11 cellular contexts compared by ENCODE assay signal in the genomic region with DNA sequence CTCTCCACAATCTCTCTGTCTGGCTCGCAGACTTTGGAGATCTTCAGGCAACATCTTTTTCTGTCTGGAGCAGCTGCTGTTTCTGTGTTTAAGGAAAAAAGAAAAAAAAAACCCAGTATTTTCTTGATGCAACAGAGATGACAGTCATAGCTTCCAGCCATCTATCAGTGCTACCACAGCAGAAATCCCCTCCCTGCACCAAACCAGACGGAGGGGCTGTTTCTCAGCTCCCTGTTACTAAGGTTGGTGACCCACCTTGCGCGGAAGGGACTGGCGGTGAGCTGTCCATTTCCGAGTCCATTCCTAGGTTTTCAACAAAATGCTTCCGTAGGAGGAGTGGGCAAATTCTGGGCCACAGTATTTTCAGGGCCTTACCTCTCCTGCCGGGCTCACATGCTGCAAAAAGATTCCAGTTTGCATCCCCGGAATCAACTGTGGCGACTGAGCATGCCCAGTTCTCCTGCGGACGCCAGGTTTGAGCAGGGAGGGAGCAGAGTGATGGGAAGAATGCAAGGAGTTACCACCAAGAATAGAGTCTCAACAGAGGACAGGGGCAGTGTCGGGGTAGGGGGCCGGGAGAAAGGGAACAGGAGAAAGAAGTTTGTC. TPM values are rescaled to one million over a fixed set of nuclear protein-coding genes. Genes with fewer than 3 reads are reported as not detected.
DNase-seq lines count a peak whose midpoint lies in the region; ATAC-seq and TF ChIP-seq lines count a peak whose summit lies in the region.
"Had no signal": no experiment of that assay in that cellular context is flagged by ENCODE, and none has a peak within 500 bp of the region (broad histone marks: within the 10 kb centered on the region; RNA-seq: fewer than 3 reads in every experiment).

No MANE protein-coding gene starts in this region.

- H2BK5ac ChIP-seq in mesenchymal stem cell (ENCODE audit: low read depth, low read length, poor library complexity, severe bottlenecking), result no peak overlapping the region

- no peak for TF ChIP-seq POLR2A in gastrocnemius medialis (IDR thresholded peaks at IDR 0.05)

- H3K18ac ChIP-seq in mesenchymal stem cell (ENCODE audit: low read depth in 1 of 2, low read length in 2 of 2), result no peak overlapping the region

- H3K4me3 ChIP-seq in ACC112 (ENCODE audit: low read depth, low read length) (peak overlapping the region; percentile 64), astrocyte of the spinal cord (ENCODE audit: low read depth, low read length) (peak overlapping the region; percentile 22), mesenchymal stem cell (ENCODE audit: insufficient read depth in 1 of 2, low read depth in 1 of 2, low read length in 2 of 2) (peak overlapping the region in 1 of 2 experiments; percentile 66), gastrocnemius medialis (no peak overlapping the region)

- no peak overlapping the region for H2AFZ ChIP-seq in ACC112 (ENCODE audit: low read length, unreplicated experiment)
- H2AFZ ChIP-seq in mesenchymal stem cell (ENCODE audit: low read depth, low read length), result no peak overlapping the region

- H3K14ac ChIP-seq in mesenchymal stem cell (ENCODE audit: low read length in 2 of 2), result no peak overlapping the region

- H3K79me2 ChIP-seq in ACC112 (ENCODE audit: control insufficient read depth, insufficient read depth, low read length, unreplicated experiment), result no peaks in the 10 kb centered on the region

- H3K27me3 ChIP-seq in ACC112 (ENCODE audit: insufficient read depth, low read length) (peaks cover 24% of the 10 kb centered on the region; the same call in 1 of the 2 replicates), mesenchymal stem cell (ENCODE audit: control insufficient read depth in 1 of 2, insufficient read depth in 1 of 2, low read length in 2 of 2) (peaks cover 24 to 31% of the 10 kb centered on the region in 2 experiments), gastrocnemius medialis (peaks cover 0 to 11% (median 10%) of the 10 kb centered on the region in 3 donors)

- 12% methylated on average over 13 of the region's 14 CpGs for WGBS in mesenchymal stem cell

- peak overlapping the region; percentile 54 for H3K4me2 ChIP-seq in mesenchymal stem cell (ENCODE audit: low read length, poor library complexity, severe bottlenecking)

- TF ChIP-seq CTCF in astrocyte of the spinal cord (IDR thresholded peaks at IDR 0.05; ENCODE audit: low read depth, low read length), result no peak
- TF ChIP-seq CTCF in gastrocnemius medialis (IDR thresholded peaks at IDR 0.05 in 4 of 5, conservative IDR thresholded peaks at IDR 0.05 in 1 of 5), result no peak

- H3K23ac ChIP-seq in mesenchymal stem cell (ENCODE audit: low read length in 2 of 2), result no peak overlapping the region

- in situ Hi-C loops in astrocyte of the spinal cord (cut with HindIII; ENCODE audit: low sequenced_read_pairs), result no loop called here
- in situ Hi-C loops in gastrocnemius medialis (cut with MboI; ENCODE audit: low sequenced_read_pairs in 4 of 4), result no loop called here

- no peak overlapping the region for H2BK15ac ChIP-seq in mesenchymal stem cell (ENCODE audit: low read depth, poor library complexity, severe bottlenecking)

- H3K79me1 ChIP-seq in mesenchymal stem cell (replicated peaks; ENCODE audit: low read length, poor library complexity, severe bottlenecking), result no peaks in the 10 kb centered on the region

- no peak overlapping the region for H2BK120ac ChIP-seq in mesenchymal stem cell (ENCODE audit: low read depth, low read length)

- no peak overlapping the region for H4K91ac ChIP-seq in mesenchymal stem cell (ENCODE audit: low read length)

- no peak for ATAC-seq in HG02623 (IDR thresholded peaks at IDR 0.05; ENCODE audit: unreplicated experiment)
- ATAC-seq in GM18868 (IDR thresholded peaks at IDR 0.05; ENCODE audit: unreplicated experiment), result no peak
- no peak for ATAC-seq in HG02588 (IDR thresholded peaks at IDR 0.05; ENCODE audit: unreplicated experiment)
- no peak for ATAC-seq in gastrocnemius medialis
- ATAC-seq: activated CD8-positive, alpha-beta memory T cell treated with anti-CD3 and anti-CD28 coated beads, Interleukin-2, amount 10 ng/mL, durations not matched to agents 7 days and 5 days had no signal

- no peak overlapping the region for H3K4ac ChIP-seq in mesenchymal stem cell (ENCODE audit: low read depth in 1 of 2, low read length in 2 of 2)

- H3K4me1 ChIP-seq in ACC112 (ENCODE audit: control insufficient read depth, insufficient read depth, low read length, unreplicated experiment), result no peaks in the 10 kb centered on the region
- peaks cover 8% of the 10 kb centered on the region for H3K4me1 ChIP-seq in mesenchymal stem cell (ENCODE audit: control insufficient read depth, insufficient read depth, low read depth, low read length)
- H3K4me1 ChIP-seq in gastrocnemius medialis, result no peaks in the 10 kb centered on the region

- H4K8ac ChIP-seq in mesenchymal stem cell (ENCODE audit: low read length), result no peak overlapping the region

- no peak overlapping the region for H2BK12ac ChIP-seq in mesenchymal stem cell (ENCODE audit: low read length in 2 of 2)

- DNase-seq in LHCN-M2 (ENCODE audit: low read depth) (peak; percentile 17), astrocyte of the spinal cord (ENCODE audit: low read depth, low spot score) (peak; percentile 3), mesenchymal stem cell (no peak), gastrocnemius medialis (no peak)
- DNase-seq: activated CD8-positive, alpha-beta memory T cell treated with anti-CD3 and anti-CD28 coated beads, Interleukin-2, amount 10 ng/mL, durations not matched to agents 7 days and 5 days; effector CD8-positive, alpha-beta T cell; Right ventricle myocardium superior had no signal

- H2AK5ac ChIP-seq in mesenchymal stem cell (ENCODE audit: low read length, severe bottlenecking), result no peak overlapping the region

- H3K9ac ChIP-seq in mesenchymal stem cell (ENCODE audit: low read length), result no peak overlapping the region

- H3K36me3 ChIP-seq in ACC112 (ENCODE audit: insufficient read depth, low read length) (no peaks in the 10 kb centered on the region), mesenchymal stem cell (ENCODE audit: control insufficient read depth in 1 of 2, insufficient read depth in 2 of 2, low read depth in 1 of 2, low read length in 2 of 2) (no peaks in the 10 kb centered on the region), gastrocnemius medialis (no peaks in the 10 kb centered on the region)

- H3K9me3 ChIP-seq in mesenchymal stem cell (ENCODE audit: control insufficient read depth, low read length) (no peaks in the 10 kb centered on the region), gastrocnemius medialis (no peaks in the 10 kb centered on the region)

- intact Hi-C loops in gastrocnemius medialis (cut with DNase I; ENCODE audit: low total_unique reads), result no loop called here

- no peak overlapping the region for H3K27ac ChIP-seq in ACC112 (ENCODE audit: low read depth, low read length)
- no peak overlapping the region for H3K27ac ChIP-seq in mesenchymal stem cell (ENCODE audit: low read length, poor library complexity, severe bottlenecking)
- H3K27ac ChIP-seq in gastrocnemius medialis, result no peak overlapping the region

RNA-seq across cellular contexts. Expression of gene SLC4A10, which starts 1.2 kb away (rescaled TPM):
- total RNA-seq in LHCN-M2 (2014; rRNA removed), result 0.58 and 0.69 TPM in 2 replicates
- polyA plus RNA-seq in LHCN-M2 (2012), result 0.16 TPM
- not detected for polyA plus RNA-seq in mesenchymal stem cell (2013, experiment 1 of 2)
- not detected for polyA plus RNA-seq in mesenchymal stem cell (2013, experiment 2 of 2)
- not detected for total RNA-seq in gastrocnemius medialis
- total RNA-seq: Right ventricle myocardium superior had no signal

Comparison
In these comparisons a context has a peak if more than half of its experiments do, and no peak if none do; other contexts are left out.
1. H3K4me3 ChIP-seq: peak in ACC112 (single experiment) and astrocyte of the spinal cord (single experiment); none in gastrocnemius medialis (0 of 4).
2. DNase-seq: peak in LHCN-M2 (single experiment) and astrocyte of the spinal cord (single experiment); none in mesenchymal stem cell (single experiment) and gastrocnemius medialis (0 of 2).